17 cellular contexts compared by ENCODE assay signal in genomic region chr2:234212534-234212933, GRCh38.
A peak's percentile ranks its signal among the peaks of the same experiment; 100 is the strongest.
DNase-seq lines count a peak whose midpoint lies in the region; ATAC-seq, FAIRE-seq and TF ChIP-seq lines count a peak whose summit lies in the region.
"Had no signal": no experiment of that assay in that cellular context is flagged by ENCODE, and none has a peak within 500 bp of the region (broad histone marks: within the 10 kb centered on the region; RNA-seq: fewer than 3 reads in every experiment).

No MANE protein-coding gene starts in this region.

- TF ChIP-seq EP300 in H1 (IDR thresholded peaks at IDR 0.05; ENCODE audit: borderline replicate concordance in 1 of 2, low read depth in 2 of 2, low read length in 2 of 2) (no peak), sigmoid colon (IDR thresholded peaks at IDR 0.05) (no peak)

- H2BK120ac ChIP-seq in H1 (replicated peaks; ENCODE audit: low read depth, low read length), result no peak overlapping the region
- no peak overlapping the region for H2BK120ac ChIP-seq in neuronal stem cell (ENCODE audit: low read depth, low read length)

- H2AFZ ChIP-seq in H1 (ENCODE audit: low read length), result no peak overlapping the region; the same call in 1 of the 2 replicates
- no peak overlapping the region for H2AFZ ChIP-seq in neuronal stem cell (ENCODE audit: low read length)
- H2AFZ ChIP-seq: GM23248 had no signal

- no peaks in the 10 kb centered on the region for H3K36me3 ChIP-seq in KOPT-K1 (ENCODE audit: insufficient read depth, low read length)
- no peaks in the 10 kb centered on the region for H3K36me3 ChIP-seq in H1 (ENCODE audit: control insufficient read depth in 2 of 4, insufficient read depth in 4 of 4, low read length in 3 of 4)
- H3K36me3 ChIP-seq in neuronal stem cell (replicated peaks in 1 of 2; ENCODE audit: control insufficient read depth in 2 of 2, insufficient read depth in 2 of 2, low read length in 2 of 2), result no peaks in the 10 kb centered on the region
- H3K36me3 ChIP-seq in sigmoid colon, result no peaks in the 10 kb centered on the region

- TF ChIP-seq CTCF in H1 (IDR thresholded peaks at IDR 0.05; ENCODE audit: control extremely low read depth in 1 of 3, insufficient read depth in 1 of 3, low read depth in 1 of 3, low read length in 3 of 3) (no peak), sigmoid colon (IDR thresholded peaks at IDR 0.05) (no peak)

- H3K14ac ChIP-seq in H1 (ENCODE audit: insufficient read length) (no peak overlapping the region), neuronal stem cell (ENCODE audit: low read length) (no peak overlapping the region)

- H3K79me1 ChIP-seq in H1 (ENCODE audit: low read depth, low read length), result no peaks in the 10 kb centered on the region
- no peaks in the 10 kb centered on the region for H3K79me1 ChIP-seq in neuronal stem cell (ENCODE audit: low read depth, low read length)

- peak overlapping the region; percentile 51; the same call in 1 of the 2 replicates for H4K8ac ChIP-seq in H1 (ENCODE audit: extremely low read depth, insufficient read depth, low read length)
- H4K8ac ChIP-seq in neuronal stem cell (ENCODE audit: low read depth, low read length), result no peak overlapping the region

- no peak overlapping the region for H3K4me3 ChIP-seq in H1 (ENCODE audit: extremely low read depth in 1 of 4, insufficient read depth in 2 of 4, low read depth in 3 of 4, low read length in 4 of 4)
- no peak overlapping the region for H3K4me3 ChIP-seq in neuronal stem cell (ENCODE audit: low read length in 2 of 2)
- no peak overlapping the region for H3K4me3 ChIP-seq in sigmoid colon
- H3K4me3 ChIP-seq: GM23248 had no signal

- H3K9me3 ChIP-seq in KOPT-K1 (ENCODE audit: insufficient read depth, low read length, poor library complexity, severe bottlenecking) (no peaks in the 10 kb centered on the region), H1 (ENCODE audit: insufficient read depth in 2 of 2, low read depth in 1 of 2, low read length in 1 of 2) (peaks cover 0 to 3% of the 10 kb centered on the region in 2 experiments; a peak in 2 of 4 replicates), neuronal stem cell (replicated peaks in 1 of 2; ENCODE audit: control insufficient read depth in 2 of 2, insufficient read depth in 1 of 2, low read depth in 1 of 2, low read length in 2 of 2) (no peaks in the 10 kb centered on the region), sigmoid colon (no peaks in the 10 kb centered on the region)

- H3K27me3 ChIP-seq in H1 (replicated peaks in 1 of 4; ENCODE audit: control insufficient read depth in 3 of 4, extremely low read depth in 1 of 4, insufficient read depth in 3 of 4, low read length in 3 of 4) (no peaks in the 10 kb centered on the region), neuronal stem cell (ENCODE audit: control insufficient read depth in 3 of 3, insufficient read depth in 3 of 3, low read depth in 1 of 3, low read length in 3 of 3) (peaks cover 0 to 2% (median 0%) of the 10 kb centered on the region in 3 experiments), sigmoid colon (peaks cover 0 to 10% (median 0%) of the 10 kb centered on the region in 3 donors)

- no peak overlapping the region for H2BK20ac ChIP-seq in H1 (ENCODE audit: low read length)

- H4K5ac ChIP-seq in H1 (ENCODE audit: insufficient read length, low read depth, low read length), result no peak overlapping the region

- POLR2A ChIA-PET in H1 (lab: Charles Lee; ENCODE audit: partially characterized antibody), result no interaction called here

- no peaks in the 10 kb centered on the region for H3K23me2 ChIP-seq in H1 (ENCODE audit: low read depth, low read length)

- H2BK5ac ChIP-seq in H1 (ENCODE audit: low read depth, low read length) (no peak overlapping the region), neuronal stem cell (ENCODE audit: low read length) (peak overlapping the region; percentile 10)

- H2AK5ac ChIP-seq in H1 (ENCODE audit: low read depth, low read length) (no peak overlapping the region), neuronal stem cell (ENCODE audit: low read depth, low read length) (peak overlapping the region; percentile 30)

- peak overlapping the region; percentile 5 for H3K27ac ChIP-seq in KOPT-K1 (ENCODE audit: low read depth, low read length, poor library complexity, severe bottlenecking)
- no peak overlapping the region for H3K27ac ChIP-seq in H1 (ENCODE audit: low read depth, low read length)
- H3K27ac ChIP-seq in neuronal stem cell (replicated peaks; ENCODE audit: low read length), result no peak overlapping the region
- H3K27ac ChIP-seq in sigmoid colon, result no peak overlapping the region
- H3K27ac ChIP-seq: GM23248 had no signal

- H3K4me1 ChIP-seq in H1 (replicated peaks in 1 of 4; ENCODE audit: control insufficient read depth in 3 of 4, insufficient read depth in 4 of 4, low read length in 3 of 4) (no peaks in the 10 kb centered on the region), neuronal stem cell (ENCODE audit: control insufficient read depth in 2 of 2, insufficient read depth in 1 of 2, low read depth in 1 of 2, low read length in 2 of 2) (peaks cover 0 to 3% of the 10 kb centered on the region in 2 donors), sigmoid colon (no peaks in the 10 kb centered on the region)

- DNase-seq in NCI-H82 (lab: John Stamatoyannopoulos, UW), result peak; percentile 61
- DNase-seq in NCI-H82 treated with DMSO at 0.1 percent for 48 hours (lab: John Stamatoyannopoulos, UW; ENCODE audit: unreplicated experiment), result no peak
- no peak for DNase-seq in H1 (ENCODE audit: low read depth in 1 of 2, low spot score in 2 of 2)
- DNase-seq in neuronal stem cell (ENCODE audit: low spot score), result no peak
- no peak for DNase-seq in sigmoid colon
- no peak for DNase-seq in SKM-1 (lab: John Stamatoyannopoulos, UW; ENCODE audit: unreplicated experiment)
- DNase-seq: CD4-positive, CD25-positive, alpha-beta regulatory T cell; DMS79; GM23248; NCI-H1694; NCI-H2107; NCI-H446 had no signal

- no peak overlapping the region for H2BK12ac ChIP-seq in H1 (ENCODE audit: low read depth, low read length)
- no peak overlapping the region for H2BK12ac ChIP-seq in neuronal stem cell (ENCODE audit: low read length)

- H3K4ac ChIP-seq in H1 (replicated peaks; ENCODE audit: insufficient read length, low read depth, low read length), result no peak overlapping the region
- no peak overlapping the region for H3K4ac ChIP-seq in neuronal stem cell (ENCODE audit: low read length)

- H3K23ac ChIP-seq in H1 (ENCODE audit: insufficient read length) (no peak overlapping the region), neuronal stem cell (ENCODE audit: low read depth, low read length, poor library complexity) (no peak overlapping the region)

- no peaks in the 10 kb centered on the region for H4K20me1 ChIP-seq in H1 (replicated peaks in 1 of 2; ENCODE audit: control insufficient read depth in 1 of 2, insufficient read depth in 2 of 2, low read length in 2 of 2)

- H3K9ac ChIP-seq in H1 (replicated peaks in 1 of 4; ENCODE audit: extremely low read depth in 1 of 4, low read depth in 3 of 4, low read length in 3 of 4) (no peak overlapping the region), neuronal stem cell (ENCODE audit: low read depth, low read length, poor library complexity) (no peak overlapping the region)
- H3K9ac ChIP-seq: GM23248 had no signal

- CTCF ChIA-PET in H1 (lab: Charles Lee; ENCODE audit: partially characterized antibody), result interaction anchor here (1.4 kb wide), 1 partner anchor 76 kb away, joined by 3 read pairs; no protein-coding TSS in a partner anchor

- no peak overlapping the region for H3K18ac ChIP-seq in H1 (ENCODE audit: extremely low read depth, low read length)
- H3K18ac ChIP-seq in neuronal stem cell (ENCODE audit: low read length), result peak overlapping the region; percentile 50

- TF ChIP-seq RAD21 in H1 (IDR thresholded peaks at IDR 0.05 in 1 of 2, conservative IDR thresholded peaks at IDR 0.05 in 1 of 2; ENCODE audit: low read depth in 2 of 2, low read length in 2 of 2), result no peak

- H4K91ac ChIP-seq in H1 (replicated peaks; ENCODE audit: insufficient read length, low read length) (no peak overlapping the region), neuronal stem cell (ENCODE audit: low read depth, low read length, poor library complexity) (no peak overlapping the region)

- FAIRE-seq in H1 (lab: Jason Lieb, UNC), result no peak
- FAIRE-seq: A204.1, G401.6, GM12891 had no signal

- TF ChIP-seq POLR2A in H1 (IDR thresholded peaks at IDR 0.05; ENCODE audit: control extremely low read depth in 1 of 2, low read depth in 2 of 2, low read length in 2 of 2) (no peak), sigmoid colon (IDR thresholded peaks at IDR 0.05) (no peak)

- no peak for ATAC-seq in HG03280 (IDR thresholded peaks at IDR 0.05; ENCODE audit: unreplicated experiment)

- no peak overlapping the region for H3K56ac ChIP-seq in H1 (replicated peaks; ENCODE audit: insufficient read length, low read depth, low read length)

- H3K4me2 ChIP-seq in H1 (ENCODE audit: insufficient read depth in 1 of 2, low read depth in 2 of 2, low read length in 2 of 2) (no peak overlapping the region), neuronal stem cell (ENCODE audit: insufficient read depth, low read length, poor library complexity, severe bottlenecking) (no peak overlapping the region)

- WGBS in H1 (ENCODE audit: extremely low coverage in 1 of 2, insufficient coverage in 1 of 2, insufficient read length in 1 of 2, insufficient replicate concordance in 2 of 2, low coverage in 1 of 2, low lambda C conversion rate in 2 of 2, missing lambda C conversion rate in 1 of 2), 2 experiments, result 87% methylated on average over 8 of the region's 8 CpGs; no CpG with 5 or more reads in 1 of the 2 experiments
- no CpG with 5 or more reads among the region's 8 CpGs for WGBS in neuronal stem cell (ENCODE audit: extremely low coverage in 2 of 2, insufficient read length in 2 of 2, insufficient replicate concordance in 1 of 2), 2 donors
- 65 to 76% methylated on average over 8 of the region's 8 CpGs for WGBS in sigmoid colon, 2 donors

- intact Hi-C loops in sigmoid colon (cut with DNase I), result no loop called here

- H3K79me2 ChIP-seq in H1 (ENCODE audit: control insufficient read depth in 1 of 2, insufficient read depth in 2 of 2, low read length in 2 of 2), result no peaks in the 10 kb centered on the region

- H2BK15ac ChIP-seq in H1 (ENCODE audit: low read length) (no peak overlapping the region), neuronal stem cell (ENCODE audit: low read length) (no peak overlapping the region)

TF ChIP-seq in H1, 55 proteins besides CTCF, POLR2A, EP300 and RAD21 (continues in another document):
- TF ChIP-seq PHF8 (conservative IDR thresholded peaks at IDR 0.05; ENCODE audit: low read depth, low read length) (no peak), KDM5A (IDR thresholded peaks at IDR 0.05; ENCODE audit: low read length) (no peak)
- TF ChIP-seq, protein P1, sequence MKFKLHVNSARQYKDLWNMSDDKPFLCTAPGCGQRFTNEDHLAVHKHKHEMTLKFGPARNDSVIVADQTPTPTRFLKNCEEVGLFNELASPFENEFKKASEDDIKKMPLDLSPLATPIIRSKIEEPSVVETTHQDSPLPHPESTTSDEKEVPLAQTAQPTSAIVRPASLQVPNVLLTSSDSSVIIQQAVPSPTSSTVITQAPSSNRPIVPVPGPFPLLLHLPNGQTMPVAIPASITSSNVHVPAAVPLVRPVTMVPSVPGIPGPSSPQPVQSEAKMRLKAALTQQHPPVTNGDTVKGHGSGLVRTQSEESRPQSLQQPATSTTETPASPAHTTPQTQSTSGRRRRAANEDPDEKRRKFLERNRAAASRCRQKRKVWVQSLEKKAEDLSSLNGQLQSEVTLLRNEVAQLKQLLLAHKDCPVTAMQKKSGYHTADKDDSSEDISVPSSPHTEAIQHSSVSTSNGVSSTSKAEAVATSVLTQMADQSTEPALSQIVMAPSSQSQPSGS (IDR thresholded peaks at IDR 0.05; ENCODE audit: low read length), result no peak
